Comparison of ENCODE assay signal across 32 cellular contexts in genomic region chr4:45661893-45662292, GRCh38.
"Had no signal": no experiment of that assay in that cellular context is flagged by ENCODE, and none has a peak within 500 bp of the region (broad histone marks: within the 10 kb centered on the region; RNA-seq: fewer than 3 reads in every experiment).

No MANE protein-coding gene starts in this region.

- H3K27ac ChIP-seq: adrenal gland, ascending aorta, body of pancreas, brain microvascular endothelial cell, breast epithelium, cardiac muscle cell had no signal

- H3K4me1 ChIP-seq: adrenal gland, ascending aorta, body of pancreas, breast epithelium had no signal

- DNase-seq: activated effector memory CD4-positive, alpha-beta T cell treated with anti-CD3 and anti-CD28 coated beads, Interleukin-2, amount 50 U/mL, for 16 hours; activated effector memory CD4-positive, alpha-beta T cell treated with Interleukin-2 at 50 U/mL for 16 hours; activated gamma-delta T cell; activated gamma-delta T cell treated with Interleukin-2 at 50 U/mL for 16 hours; activated naive CD4-positive, alpha-beta T cell; activated naive CD4-positive, alpha-beta T cell treated with anti-CD3 and anti-CD28 coated beads for 36 hours; activated naive CD4-positive, alpha-beta T cell treated with anti-CD3 and anti-CD28 coated beads, Interleukin-2, amount 10 ng/mL, durations not matched to agents 7 days and 5 days; activated naive CD4-positive, alpha-beta T cell treated with anti-CD3 and anti-CD28 coated beads, Interleukin-2, amount 50 U/mL, for 16 hours; activated naive CD4-positive, alpha-beta T cell treated with Interleukin-2 at 50 U/mL for 16 hours; activated naive CD8-positive, alpha-beta T cell treated with anti-CD3 and anti-CD28 coated beads for 36 hours; activated naive CD8-positive, alpha-beta T cell treated with anti-CD3 and anti-CD28 coated beads, Interleukin-2, amount 10 ng/mL, durations not matched to agents 7 days and 5 days; activated naive CD8-positive, alpha-beta T cell treated with anti-CD3 and anti-CD28 coated beads, Interleukin-2, amount 50 U/mL, for 24 hours; activated T-cell treated with anti-CD3 and anti-CD28 coated beads for 4 hours; activated T-cell treated with anti-CD3 and anti-CD28 coated beads, Interleukin-2, amount 50 U/mL, for 1 hour; activated T-cell treated with anti-CD3 and anti-CD28 coated beads, Interleukin-2, amount 50 U/mL, for 24 hours; activated T-cell treated with anti-CD3 and anti-CD28 coated beads, Interleukin-2, amount 50 U/mL, for 4 hours; activated T-cell treated with anti-CD3 and anti-CD28 coated beads, Interleukin-2, amount 50 U/mL, for 48 hours; activated T-cell treated with anti-CD3 and anti-CD28 coated beads, Interleukin-2, amount 50 U/mL, for 72 hours; adrenal gland; amniotic stem cell; amygdala; anterior cingulate cortex; aorta; body of pancreas; brain microvascular endothelial cell; central memory CD4-positive, alpha-beta T cell; cerebellar nuclear complex had no signal

- H3K9me3 ChIP-seq: ascending aorta, body of pancreas, breast epithelium had no signal

- FAIRE-seq: astrocyte, bronchial epithelial cell had no signal

- H3K36me3 ChIP-seq: adrenal gland, ascending aorta, brain microvascular endothelial cell, breast epithelium, cardiac muscle cell had no signal

- H3K27me3 ChIP-seq: adrenal gland, ascending aorta, body of pancreas, brain microvascular endothelial cell, breast epithelium, cardiac muscle cell had no signal

- H3K4me3 ChIP-seq: adrenal gland, ascending aorta, body of pancreas, breast epithelium, cardiac muscle cell had no signal
